8 cellular contexts compared by ENCODE assay signal in genomic region chr20:25623736-25624499, GRCh38. TPM values are rescaled to one million over a fixed set of nuclear protein-coding genes. Genes with fewer than 3 reads are reported as not detected.
DNase-seq lines count a peak whose midpoint lies in the region; ATAC-seq and TF ChIP-seq lines count a peak whose summit lies in the region.

A gene with protein sequence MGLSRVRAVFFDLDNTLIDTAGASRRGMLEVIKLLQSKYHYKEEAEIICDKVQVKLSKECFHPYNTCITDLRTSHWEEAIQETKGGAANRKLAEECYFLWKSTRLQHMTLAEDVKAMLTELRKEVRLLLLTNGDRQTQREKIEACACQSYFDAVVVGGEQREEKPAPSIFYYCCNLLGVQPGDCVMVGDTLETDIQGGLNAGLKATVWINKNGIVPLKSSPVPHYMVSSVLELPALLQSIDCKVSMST (minus strand): TSS chr20:25624014. CDS start chr20:25623948, 66 bp downstream.

- intact Hi-C loops in natural killer cell (cut with micrococcal nuclease), result loop anchor here (1.0 kb wide), 1 partner anchor 72 kb away; the partner anchor contains the start of gene ZNF337

- no peaks in the 10 kb centered on the region for H3K27me3 Mint-ChIP-seq in activated T-helper 17 cell treated with anti-CD3 and anti-CD28 coated beads, Interleukin-2, amount 50 U/mL, for 72 hours
- no peaks in the 10 kb centered on the region for H3K27me3 Mint-ChIP-seq in natural killer cell (ENCODE audit: low read depth in 2 of 2)

- peak within 1 kb of the TSS; percentile 83 for H3K4me3 Mint-ChIP-seq in activated T-helper 17 cell treated with anti-CD3 and anti-CD28 coated beads, Interleukin-2, amount 50 U/mL, for 72 hours
- H3K4me3 Mint-ChIP-seq in natural killer cell, result peak within 1 kb of the TSS; percentile 97

- peak within 1 kb of the TSS; percentile 96 for H3K27ac Mint-ChIP-seq in activated T-helper 17 cell treated with anti-CD3 and anti-CD28 coated beads, Interleukin-2, amount 50 U/mL, for 72 hours
- peak within 1 kb of the TSS; percentile 92 to 96 for H3K27ac Mint-ChIP-seq in natural killer cell

- no peak for TF ChIP-seq CTCF in natural killer cell (IDR thresholded peaks at IDR 0.05)

- peak; percentile 90 for ATAC-seq in activated T-helper 17 cell treated with anti-CD3 and anti-CD28 coated beads, Interleukin-2, amount 50 U/mL, for 72 hours (replicated peaks)
- ATAC-seq in natural killer cell, result peak; percentile 81 to 89 (median 82)

- DNase-seq in ELF-1 (ENCODE audit: low read depth, low spot score), result peak; percentile 98
- peak; percentile 96 for DNase-seq in GOT3 (lab: John Stamatoyannopoulos, UW)
- DNase-seq in LHCN-M2 (ENCODE audit: low read depth), result peak; percentile 98
- DNase-seq in RPMI7951 (ENCODE audit: low read depth), result peak; percentile 100
- DNase-seq in fibroblast of peridontal ligament (ENCODE audit: extremely low read depth), result peak; percentile 98
- DNase-seq in natural killer cell, result peak; percentile 81
- DNase-seq in stimulated activated naive CD4-positive, alpha-beta T cell (lab: John Stamatoyannopoulos, UW), result peak; percentile 60 to 84 (median 76)

- peaks cover 13% of the 10 kb centered on the region for H3K4me1 Mint-ChIP-seq in activated T-helper 17 cell treated with anti-CD3 and anti-CD28 coated beads, Interleukin-2, amount 50 U/mL, for 72 hours
- peaks cover 24 to 30% of the 10 kb centered on the region in 2 donors for H3K4me1 Mint-ChIP-seq in natural killer cell

- peaks cover 22% of the 10 kb centered on the region for H3K36me3 Mint-ChIP-seq in activated T-helper 17 cell treated with anti-CD3 and anti-CD28 coated beads, Interleukin-2, amount 50 U/mL, for 72 hours (ENCODE audit: low read depth)
- no peaks in the 10 kb centered on the region for H3K36me3 Mint-ChIP-seq in natural killer cell

- peaks cover 5% of the 10 kb centered on the region for H3K9me3 Mint-ChIP-seq in activated T-helper 17 cell treated with anti-CD3 and anti-CD28 coated beads, Interleukin-2, amount 50 U/mL, for 72 hours
- no peaks in the 10 kb centered on the region for H3K9me3 Mint-ChIP-seq in natural killer cell

RNA-seq across cellular contexts. Expression of the gene that starts here (rescaled TPM):
- total RNA-seq in LHCN-M2 (2014; rRNA removed) (8.6 TPM in 2 replicates), natural killer cell (1 to 10 TPM; 3.1 to 4.0 (median 3.2) TPM)
- 3.5 TPM for polyA plus RNA-seq in LHCN-M2 (2012)
- 11.0 and 13.9 TPM in 2 replicates for total RNA-seq in RPMI7951 (2014; rRNA removed; shearing (Covaris generic))
- 1 to 10 TPM; 7.1 to 9.4 TPM for total RNA-seq in activated T-helper 17 cell treated with anti-CD3 and anti-CD28 coated beads, Interleukin-2, amount 50 U/mL, for 72 hours

Comparison
In these comparisons a context has a peak if more than half of its experiments do, and no peak if none do; other contexts are left out.
1. Peak in every context shown above with its lines: DNase-seq and ATAC-seq.